ENCODE assay signal across 8 cellular contexts in genomic region chr17:75456417-75457046, GRCh38. TPM values are rescaled to one million over a fixed set of nuclear protein-coding genes. Genes with fewer than 3 reads are reported as not detected.
DNase-seq lines count a peak whose midpoint lies in the region; ATAC-seq and TF ChIP-seq lines count a peak whose summit lies in the region.

TSS of gene TMEM94 (plus strand) at chr17:75456635. CDS start at chr17:75471906, 15,271 bp downstream.

- peaks cover 7% of the 10 kb centered on the region for H3K36me3 Mint-ChIP-seq in IgD-negative memory B cell

- peak within 1 kb of the TSS; percentile 46 for H3K27ac ChIP-seq in epithelial cell of prostate

- no peaks in the 10 kb centered on the region for H3K9me3 ChIP-seq in mucosa of descending colon

- H3K4me3 ChIP-seq in mucosa of descending colon, result peak within 1 kb of the TSS; percentile 90

- peaks cover 37% of the 10 kb centered on the region for H3K4me1 ChIP-seq in mucosa of descending colon (ENCODE audit: low read depth)

- H3K4me1 Mint-ChIP-seq in IgD-negative memory B cell, result peaks cover 23 to 31% (median 30%) of the 10 kb centered on the region in 3 donors

- TF ChIP-seq CTCF in mucosa of descending colon (IDR thresholded peaks at IDR 0.05), result no peak

- H3K27ac Mint-ChIP-seq in IgD-negative memory B cell, result peak within 1 kb of the TSS; percentile 82 to 92 (median 84)

- no peaks in the 10 kb centered on the region for H3K27me3 Mint-ChIP-seq in IgD-negative memory B cell

- no peaks in the 10 kb centered on the region for H3K36me3 ChIP-seq in mucosa of descending colon (ENCODE audit: low read depth)

- peak; percentile 99 for DNase-seq in DMS 273 (lab: John Stamatoyannopoulos, UW; ENCODE audit: unreplicated experiment)
- peak; percentile 69 for DNase-seq in OCI-M2 (lab: John Stamatoyannopoulos, UW; ENCODE audit: unreplicated experiment)
- DNase-seq in activated T-cell treated with anti-CD3 and anti-CD28 coated beads for 4 hours, result peak; percentile 85
- DNase-seq in epithelial cell of prostate (ENCODE audit: low read depth, low spot score), result peak; percentile 77
- DNase-seq in mucosa of descending colon, result peak; percentile 93 to 97 (median 95)
- peak; percentile 79 for DNase-seq in stimulated activated CD8-positive, alpha-beta memory T cell treated with anti-CD3 and anti-CD28 coated beads, Interleukin-4, amount 100 ng/mL, for 24 hours (ENCODE audit: low read depth)

- peak within 1 kb of the TSS; percentile 93 to 99 (median 96) for H3K4me3 Mint-ChIP-seq in IgD-negative memory B cell

- H3K9me3 Mint-ChIP-seq in IgD-negative memory B cell, result no peaks in the 10 kb centered on the region

- intact Hi-C loops in mucosa of descending colon (cut with DNase I, micrococcal nuclease), result no loop called here

- ATAC-seq in GM21528 (IDR thresholded peaks at IDR 0.05; ENCODE audit: low FRiP score, unreplicated experiment), result peak; percentile 89
- peak; percentile 87 for ATAC-seq in mucosa of descending colon

RNA-seq across cellular contexts. Expression of gene TMEM94, which starts in this region (rescaled TPM):
- polyA plus RNA-seq in IgD-negative memory B cell, result 19.5 TPM
- total RNA-seq in mucosa of descending colon, result 100 to 1,000 TPM in 2 of 3 donors, 10 to 100 TPM in 1; 73.5 to 114 (median 108) TPM

Comparison
In these comparisons a context has a peak if more than half of its experiments do, and no peak if none do; other contexts are left out.
1. Peak in every context shown above with its lines: DNase-seq, ATAC-seq, H3K4me3 ChIP-seq and H3K27ac ChIP-seq.